8 cellular contexts compared by ENCODE assay signal in the genomic region with DNA sequence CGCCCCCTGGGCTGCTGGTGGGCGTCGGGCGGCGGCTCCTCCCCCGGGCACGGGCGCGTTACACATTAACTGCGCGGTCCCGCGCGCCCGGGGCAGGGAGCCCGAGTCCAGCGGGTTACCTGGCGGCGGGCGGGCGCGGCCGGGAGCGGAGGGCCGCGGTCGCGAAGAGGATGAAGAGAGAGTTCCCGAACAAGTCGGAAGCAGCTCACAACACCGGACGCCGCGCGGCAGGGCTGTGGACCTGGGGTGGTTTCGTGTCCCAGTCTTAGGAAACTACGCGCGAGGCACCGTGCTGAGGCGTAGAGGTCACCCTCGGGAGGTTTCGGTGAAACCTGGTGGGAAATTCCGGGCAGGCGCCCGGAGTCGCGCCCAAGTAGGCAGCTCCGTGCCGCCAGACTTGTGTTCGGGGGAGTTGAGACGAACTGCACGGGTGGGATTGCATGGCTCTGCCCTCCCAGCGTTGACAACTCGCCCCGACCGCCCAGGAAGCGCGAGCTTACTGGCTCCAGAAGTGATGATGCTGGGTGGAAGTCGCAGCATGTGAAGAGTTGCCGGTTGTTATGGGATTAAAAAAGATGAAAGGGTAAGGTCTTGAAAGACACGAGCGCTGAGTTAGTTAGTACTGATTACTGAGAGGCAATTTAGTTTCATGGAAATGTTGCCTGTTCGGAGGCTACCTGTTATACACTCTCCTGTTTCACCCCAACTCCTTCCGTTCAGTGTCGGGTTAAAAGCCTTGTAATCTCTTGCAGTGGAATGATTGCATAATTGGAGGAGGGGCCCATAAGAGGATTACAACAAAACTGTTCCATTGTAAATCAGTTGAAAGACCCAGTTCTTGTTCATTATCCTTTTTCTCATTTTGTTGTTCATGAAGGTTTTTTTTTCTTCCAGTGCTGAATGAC. TPM values are rescaled to one million over a fixed set of nuclear protein-coding genes. Genes with fewer than 3 reads are reported as not detected.
DNase-seq lines count a peak whose midpoint lies in the region; ATAC-seq and TF ChIP-seq lines count a peak whose summit lies in the region.

No MANE protein-coding gene starts in this region.

- peak overlapping the region; percentile 83 to 95 (median 88) for H3K4me3 Mint-ChIP-seq in nephron
- peak overlapping the region; percentile 87 for H3K4me3 Mint-ChIP-seq in stimulated activated naive CD8-positive, alpha-beta T cell treated with anti-CD3 and anti-CD28 coated beads, Interleukin-15, Interleukin-2, amounts not matched to agents 100 ng/mL and 50 ng/mL, for 24 hours

- TF ChIP-seq CTCF in Peyer's patch (IDR thresholded peaks at IDR 0.05) (no peak), fibroblast of villous mesenchyme (IDR thresholded peaks at IDR 0.05; ENCODE audit: insufficient read depth, low read depth, low read length) (no peak), nephron (IDR thresholded peaks at IDR 0.05; ENCODE audit: unreplicated experiment in 3 of 3) (no peak)

- H3K9me3 Mint-ChIP-seq in nephron: no peaks in the 10 kb centered on the region
- no peaks in the 10 kb centered on the region for H3K9me3 Mint-ChIP-seq in stimulated activated naive CD8-positive, alpha-beta T cell treated with anti-CD3 and anti-CD28 coated beads, Interleukin-15, Interleukin-2, amounts not matched to agents 100 ng/mL and 50 ng/mL, for 24 hours

- H3K36me3 ChIP-seq in HUES64 (ENCODE audit: insufficient read depth, low read length) (no peaks in the 10 kb centered on the region), Peyer's patch (no peaks in the 10 kb centered on the region)

- peak; percentile 44 for ATAC-seq in GM21526 (IDR thresholded peaks at IDR 0.05; ENCODE audit: low FRiP score, unreplicated experiment)

- H3K27me3 Mint-ChIP-seq in nephron (ENCODE audit: low read depth): peaks cover 62% of the 10 kb centered on the region
- peaks cover 10% of the 10 kb centered on the region for H3K27me3 Mint-ChIP-seq in stimulated activated naive CD8-positive, alpha-beta T cell treated with anti-CD3 and anti-CD28 coated beads, Interleukin-15, Interleukin-2, amounts not matched to agents 100 ng/mL and 50 ng/mL, for 24 hours

- H3K4me1 Mint-ChIP-seq in nephron: peaks cover 17% of the 10 kb centered on the region
- peaks cover 23% of the 10 kb centered on the region for H3K4me1 Mint-ChIP-seq in stimulated activated naive CD8-positive, alpha-beta T cell treated with anti-CD3 and anti-CD28 coated beads, Interleukin-15, Interleukin-2, amounts not matched to agents 100 ng/mL and 50 ng/mL, for 24 hours (ENCODE audit: low read depth)

- H3K4me3 ChIP-seq in HUES64 (ENCODE audit: low read length) (peak overlapping the region; percentile 66), Peyer's patch (peak overlapping the region; percentile 86 to 95 (median 90)), fibroblast of villous mesenchyme (ENCODE audit: low read depth, low read length) (peak overlapping the region; percentile 70)

- DNase-seq in D341Med (ENCODE audit: low spot score) (peak; percentile 65), Peyer's patch (peak; percentile 67 to 87 (median 81)), fibroblast of villous mesenchyme (ENCODE audit: low read depth) (peak; percentile 40)
- DNase-seq in activated T-helper 1 cell treated with anti-CD3 and anti-CD28 coated beads, Interleukin-2, amount 50 U/mL, for 16 hours (ENCODE audit: low read depth in 1 of 2, low spot score in 1 of 2): peak; percentile 13 to 41

- under 1% methylated on average over 66 of the region's 66 CpGs for WGBS in HUES64

- H3K27me3 ChIP-seq in HUES64 (ENCODE audit: insufficient read depth, low read length): peaks cover 47% of the 10 kb centered on the region
- no peaks in the 10 kb centered on the region for H3K27me3 ChIP-seq in Peyer's patch

- H3K4me1 ChIP-seq in HUES64 (ENCODE audit: insufficient read depth, low read length) (peaks cover 12% of the 10 kb centered on the region), Peyer's patch (peaks cover 0 to 6% (median 0%) of the 10 kb centered on the region in 4 donors)

- no peaks in the 10 kb centered on the region for H3K9me3 ChIP-seq in HUES64 (ENCODE audit: insufficient read depth, low read depth, low read length)
- H3K9me3 ChIP-seq in Peyer's patch: no peaks in the 10 kb centered on the region

- H3K9ac ChIP-seq in HUES64 (ENCODE audit: low read depth, low read length): peak overlapping the region; percentile 28

- peak; percentile 43 to 49 for TF ChIP-seq POLR2A in Peyer's patch (IDR thresholded peaks at IDR 0.05)

- H3K27ac Mint-ChIP-seq in nephron: peak overlapping the region; percentile 80 to 94 (median 85)
- H3K27ac Mint-ChIP-seq in stimulated activated naive CD8-positive, alpha-beta T cell treated with anti-CD3 and anti-CD28 coated beads, Interleukin-15, Interleukin-2, amounts not matched to agents 100 ng/mL and 50 ng/mL, for 24 hours: peak overlapping the region; percentile 59

- H3K36me3 Mint-ChIP-seq in nephron (ENCODE audit: low read depth): no peaks in the 10 kb centered on the region
- H3K36me3 Mint-ChIP-seq in stimulated activated naive CD8-positive, alpha-beta T cell treated with anti-CD3 and anti-CD28 coated beads, Interleukin-15, Interleukin-2, amounts not matched to agents 100 ng/mL and 50 ng/mL, for 24 hours (ENCODE audit: low read depth): no peaks in the 10 kb centered on the region

- H3K27ac ChIP-seq in HUES64 (ENCODE audit: low read depth, low read length) (no peak overlapping the region; the same call in 1 of the 2 replicates), Peyer's patch (peak overlapping the region; percentile 89 to 97 (median 92))

RNA-seq across cellular contexts. Expression of gene RAB3IP, which starts 0.9 kb away (rescaled TPM):
- polyA plus RNA-seq in HUES64 (2013, experiment 1 of 2): 26.2 TPM
- polyA plus RNA-seq in HUES64 (2013, experiment 2 of 2): 32.0 TPM
- total RNA-seq in Peyer's patch (10 to 100 TPM; 58.2 to 83.3 (median 70.2) TPM), fibroblast of villous mesenchyme (4.5 and 9.5 TPM in 2 replicates)

RNA-seq across cellular contexts. Expression of gene BEST3, which starts 40.4 kb away (rescaled TPM):
- not detected for polyA plus RNA-seq in HUES64 (2013, experiment 1 of 2)
- not detected for polyA plus RNA-seq in HUES64 (2013, experiment 2 of 2)
- total RNA-seq in Peyer's patch (under 1 TPM in 1 of 4 donors, not detected in 3; 0.35 TPM), fibroblast of villous mesenchyme (under 0.01 TPM in 1 of 2 replicates, not detected in the other)

Comparison
In these comparisons a context has a peak if more than half of its experiments do, and no peak if none do; other contexts are left out.
1. DNase-seq: peak in every context shown above with its lines; median percentile 81 in Peyer's patch; 65 in D341Med; 40 in fibroblast of villous mesenchyme; 27 in activated T-helper 1 cell treated with anti-CD3 and anti-CD28 coated beads, Interleukin-2, amount 50 U/mL, for 16 hours.